Comparison of ENCODE assay signal across 1 cellular context in genomic region chr3:138114988-138115971, GRCh38.
TF ChIP-seq lines count a peak whose summit lies in the region.

Gene DZIP1L (minus strand): TSS chr3:138115608. CDS start chr3:138103971, 11,637 bp downstream.

TF ChIP-seq in HepG2, 621 proteins besides CTCF, POLR2A, EP300 and RAD21 (continued from another document and continues in another):
- TF ChIP-seq MXD1 (CRISPR knock-in tag; IDR thresholded peaks at IDR 0.05) (no peak; the same call in 1 of the 2 replicates), ZNF382 (CRISPR knock-in tag; IDR thresholded peaks at IDR 0.05; ENCODE audit: borderline replicate concordance) (no peak), ZNF800 (CRISPR knock-in tag; IDR thresholded peaks at IDR 0.05) (peak; percentile 58; the same call in 1 of the 2 replicates), MXD3 (CRISPR knock-in tag; IDR thresholded peaks at IDR 0.05) (no peak), SIN3B (IDR thresholded peaks at IDR 0.05; ENCODE audit: low read length) (no peak), PBX3 (CRISPR knock-in tag; IDR thresholded peaks at IDR 0.05; ENCODE audit: borderline replicate concordance) (no peak), PRDM4 (CRISPR knock-in tag; IDR thresholded peaks at IDR 0.05; ENCODE audit: borderline replicate concordance) (no peak), EZH2 (conservative IDR thresholded peaks at IDR 0.05; ENCODE audit: low read depth, low read length) (no peak), NONO (IDR thresholded peaks at IDR 0.05) (no peak), NONO (CRISPR knock-in tag; conservative IDR thresholded peaks at IDR 0.05) (peak; percentile 56; the same call in 1 of the 2 replicates), ZNF275 (CRISPR knock-in tag; IDR thresholded peaks at IDR 0.05; ENCODE audit: borderline replicate concordance) (no peak), KLF15 (CRISPR knock-in tag; IDR thresholded peaks at IDR 0.05; ENCODE audit: borderline replicate concordance) (peak; percentile 65; the same call in 1 of the 2 replicates), ZNF451 (CRISPR knock-in tag; IDR thresholded peaks at IDR 0.05) (no peak), HBP1 (CRISPR knock-in tag; IDR thresholded peaks at IDR 0.05; ENCODE audit: low read depth) (no peak), NFKB2 (CRISPR knock-in tag; IDR thresholded peaks at IDR 0.05; ENCODE audit: borderline replicate concordance) (peak; percentile 49; the same call in 1 of the 2 replicates), ZSCAN21 (CRISPR knock-in tag; IDR thresholded peaks at IDR 0.05; ENCODE audit: borderline replicate concordance) (peak; percentile 44; the same call in 1 of the 2 replicates), ZNF598 (CRISPR knock-in tag; IDR thresholded peaks at IDR 0.05; ENCODE audit: borderline replicate concordance) (0 out of 2 replicates have a peak, but pooled peaks have one; percentile 31), ZNF615 (CRISPR knock-in tag; IDR thresholded peaks at IDR 0.05; ENCODE audit: borderline replicate concordance) (no peak), ZNF747 (CRISPR knock-in tag; IDR thresholded peaks at IDR 0.05; ENCODE audit: borderline replicate concordance) (no peak), ZBTB37 (CRISPR knock-in tag; IDR thresholded peaks at IDR 0.05) (no peak), ZSCAN20 (CRISPR knock-in tag; IDR thresholded peaks at IDR 0.05; ENCODE audit: borderline replicate concordance) (0 out of 2 replicates have a peak, but pooled peaks have one; percentile 68), RBAK (CRISPR knock-in tag; IDR thresholded peaks at IDR 0.05) (no peak), ZBTB8A (CRISPR knock-in tag; IDR thresholded peaks at IDR 0.05; ENCODE audit: borderline replicate concordance, low read depth) (no peak), XBP1 (CRISPR knock-in tag; IDR thresholded peaks at IDR 0.05) (no peak), ZNF619 (CRISPR knock-in tag; IDR thresholded peaks at IDR 0.05) (no peak), PHF8 (CRISPR knock-in tag; IDR thresholded peaks at IDR 0.05) (peak; percentile 48), JARID2 (CRISPR knock-in tag; IDR thresholded peaks at IDR 0.05; ENCODE audit: insufficient replicate concordance) (no peak), KAT2B (IDR thresholded peaks at IDR 0.05; ENCODE audit: borderline replicate concordance, low read depth, low read length) (no peak), HNRNPLL (IDR thresholded peaks at IDR 0.05; ENCODE audit: low read depth, low read length, poor library complexity, severe bottlenecking) (peak; percentile 63), AKAP8 (CRISPR knock-in tag; IDR thresholded peaks at IDR 0.05) (no peak), MED8 (CRISPR knock-in tag; IDR thresholded peaks at IDR 0.05; ENCODE audit: insufficient replicate concordance) (no peak), GMEB1 (CRISPR knock-in tag; IDR thresholded peaks at IDR 0.05; ENCODE audit: borderline replicate concordance) (0 out of 2 replicates have a peak, but pooled peaks have one; percentile 14), FUBP1 (CRISPR knock-in tag; IDR thresholded peaks at IDR 0.05; ENCODE audit: borderline replicate concordance) (no peak), YEATS4 (CRISPR knock-in tag; IDR thresholded peaks at IDR 0.05; ENCODE audit: borderline replicate concordance) (peak; percentile 70), ZMYM4 (CRISPR knock-in tag; IDR thresholded peaks at IDR 0.05) (peak; percentile 20; the same call in 1 of the 2 replicates), ZNF766 (CRISPR knock-in tag; IDR thresholded peaks at IDR 0.05; ENCODE audit: borderline replicate concordance) (0 out of 2 replicates have a peak, but pooled peaks have one; percentile 27), SALL2 (CRISPR knock-in tag; IDR thresholded peaks at IDR 0.05) (peak; percentile 18; the same call in 1 of the 2 replicates), ZNF331 (CRISPR knock-in tag; IDR thresholded peaks at IDR 0.05) (no peak), ZNF230 (CRISPR knock-in tag; IDR thresholded peaks at IDR 0.05) (0 out of 2 replicates have a peak, but pooled peaks have one; percentile 33), ARNT2 (CRISPR knock-in tag; IDR thresholded peaks at IDR 0.05; ENCODE audit: low read depth) (peak; percentile 55; the same call in 1 of the 2 replicates), AGO2 (optimal IDR thresholded peaks at IDR 0.05; ENCODE audit: low read depth, low read length) (peak; percentile 17), MED13 (CRISPR knock-in tag; IDR thresholded peaks at IDR 0.05) (no peak), NFE2 (CRISPR knock-in tag; IDR thresholded peaks at IDR 0.05) (no peak), ZSCAN30 (CRISPR knock-in tag; IDR thresholded peaks at IDR 0.05) (no peak), YY1 (IDR thresholded peaks at IDR 0.05; ENCODE audit: insufficient read depth, insufficient replicate concordance, low read depth, low read length) (peak; percentile 40), CREB3 (CRISPR knock-in tag; IDR thresholded peaks at IDR 0.05) (peak; percentile 65; the same call in 1 of the 2 replicates)
